ENCODE assay signal across 8 cellular contexts in genomic region chr5:1536298-1537165, GRCh38. TPM values are rescaled to one million over a fixed set of nuclear protein-coding genes. Genes with fewer than 3 reads are reported as not detected.
A peak's percentile ranks its signal among the peaks of the same experiment; 100 is the strongest.
DNase-seq lines count a peak whose midpoint lies in the region; ATAC-seq and TF ChIP-seq lines count a peak whose summit lies in the region.

No MANE protein-coding gene starts in this region.

- H3K36me3 ChIP-seq in trophoblast cell (ENCODE audit: control insufficient read depth in 1 of 2, insufficient read depth in 2 of 2, low read length in 2 of 2): no peaks in the 10 kb centered on the region

- H3K18ac ChIP-seq in trophoblast cell (ENCODE audit: low read length): no peak overlapping the region

- H3K9ac ChIP-seq in trophoblast cell (ENCODE audit: low read length): no peak overlapping the region

- no peak overlapping the region for H3K4me2 ChIP-seq in trophoblast cell (ENCODE audit: low read length)

- H3K14ac ChIP-seq in trophoblast cell (ENCODE audit: low read length): no peak overlapping the region

- H2AFZ ChIP-seq in trophoblast cell (ENCODE audit: insufficient read depth, low read length, poor library complexity): no peak overlapping the region

- peak; percentile 54 for DNase-seq in coronary artery (ENCODE audit: low spot score)
- DNase-seq in trophoblast cell: peak; percentile 86 to 95
- no peak for DNase-seq in SIG-M5 treated with dmso at 0.1 percent for 504 hours (lab: John Stamatoyannopoulos, UW; ENCODE audit: unreplicated experiment)
- no peak for DNase-seq in NCI-H2029 treated with DMSO at 0.1 percent for 48 hours (lab: John Stamatoyannopoulos, UW)
- no peak for DNase-seq in NCI-H1436 (lab: John Stamatoyannopoulos, UW)

- no peak overlapping the region for H2BK120ac ChIP-seq in trophoblast cell (ENCODE audit: insufficient read depth, low read length, poor library complexity)

- peaks cover 3 to 4% of the 10 kb centered on the region in 2 experiments for H3K4me1 ChIP-seq in trophoblast cell (ENCODE audit: control insufficient read depth in 1 of 2, insufficient read depth in 2 of 2, low read length in 2 of 2)

- no peak overlapping the region for H2BK12ac ChIP-seq in trophoblast cell (ENCODE audit: low read length)

- no peak overlapping the region for H2AK5ac ChIP-seq in trophoblast cell (ENCODE audit: low read length)

- H2BK5ac ChIP-seq in trophoblast cell (ENCODE audit: low read depth, low read length, poor library complexity): no peak overlapping the region

- no peak overlapping the region for H4K91ac ChIP-seq in trophoblast cell (ENCODE audit: low read depth, low read length)

- H3K4ac ChIP-seq in trophoblast cell (ENCODE audit: low read depth, low read length): no peak overlapping the region

- no peaks in the 10 kb centered on the region for H3K79me1 ChIP-seq in trophoblast cell (ENCODE audit: low read length)

- TF ChIP-seq CTCF in WI38 (IDR thresholded peaks at IDR 0.05; ENCODE audit: low read depth, low read length): no peak
- no peak for TF ChIP-seq CTCF in coronary artery (IDR thresholded peaks at IDR 0.05)

- H3K27me3 ChIP-seq in trophoblast cell (ENCODE audit: insufficient read depth, low read length): no peaks in the 10 kb centered on the region

- H3K4me3 ChIP-seq in WI38 (ENCODE audit: low read depth, low read length) (peak overlapping the region; percentile 45), coronary artery (peak overlapping the region; percentile 39), trophoblast cell (ENCODE audit: low read depth, low read length) (no peak overlapping the region)

- peaks cover 5% of the 10 kb centered on the region for H3K9me3 ChIP-seq in trophoblast cell (ENCODE audit: insufficient read depth, low read depth, low read length)

- H3K79me2 ChIP-seq in trophoblast cell (ENCODE audit: control insufficient read depth, insufficient read depth, low read length, poor library complexity): no peaks in the 10 kb centered on the region

- H4K8ac ChIP-seq in trophoblast cell (ENCODE audit: low read depth, low read length): no peak overlapping the region

- H4K12ac ChIP-seq in trophoblast cell (ENCODE audit: low read depth, low read length): no peak overlapping the region

- H3K23ac ChIP-seq in trophoblast cell (ENCODE audit: low read length): no peak overlapping the region

- peak; percentile 97 for ATAC-seq in GM18873 (IDR thresholded peaks at IDR 0.05; ENCODE audit: low FRiP score, unreplicated experiment)
- ATAC-seq in HG03095 (IDR thresholded peaks at IDR 0.05; ENCODE audit: unreplicated experiment): peak; percentile 96

- no CpG with 5 or more reads among the region's 9 CpGs for WGBS in trophoblast cell (ENCODE audit: extremely low coverage, insufficient coverage, insufficient read length)

- H3K27ac ChIP-seq in coronary artery (no peak overlapping the region), trophoblast cell (ENCODE audit: low read depth, low read length) (no peak overlapping the region)

RNA-seq across cellular contexts. Expression of gene LPCAT1, which starts 12.8 kb away (rescaled TPM):
- 199 and 206 TPM in 2 replicates for polyA plus RNA-seq in trophoblast cell (2013)

Comparison
In these comparisons a context has a peak if more than half of its experiments do, and no peak if none do; other contexts are left out.
1. DNase-seq: peak in coronary artery (single experiment) and trophoblast cell (2 of 2); none in SIG-M5 treated with dmso at 0.1 percent for 504 hours (single experiment), NCI-H2029 treated with DMSO at 0.1 percent for 48 hours (single experiment) and NCI-H1436 (single experiment).